21 cellular contexts compared by ENCODE assay signal in the genomic region with DNA sequence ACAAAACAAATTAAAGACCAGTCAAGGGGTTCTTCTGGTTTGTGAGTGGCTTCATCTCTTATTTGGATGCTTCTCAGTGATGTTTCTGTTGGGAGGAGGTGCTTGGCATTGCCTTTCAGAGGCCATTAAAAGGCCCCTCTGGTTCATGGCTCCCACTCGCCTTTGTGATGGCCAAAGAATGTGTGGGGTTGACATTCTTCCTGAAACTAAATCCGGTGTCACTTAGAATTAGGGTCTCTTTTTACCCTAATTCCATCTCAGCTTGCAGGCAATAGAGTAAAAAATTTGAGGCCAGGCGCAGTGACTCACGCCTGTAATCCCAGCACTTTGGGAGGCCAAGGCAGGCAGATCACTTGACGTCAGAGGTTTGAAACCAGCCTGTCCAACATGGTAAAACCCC.
"Had no signal": no experiment of that assay in that cellular context is flagged by ENCODE, and none has a peak within 500 bp of the region (broad histone marks: within the 10 kb centered on the region; RNA-seq: fewer than 3 reads in every experiment).

No MANE protein-coding gene starts in this region.

- ATAC-seq: activated CD4-positive, CD25-positive, alpha-beta regulatory T cell treated with anti-CD3 and anti-CD28 coated beads, Interleukin-2, amount 50 U/mL, for 24 hours; activated naive CD4-positive, alpha-beta T cell treated with anti-CD3 and anti-CD28 coated beads, Interleukin-2, amount 50 U/mL, for 72 hours; activated T-cell treated with anti-CD3 and anti-CD28 coated beads, Interleukin-2, amount 50 U/mL, for 72 hours; left ventricle myocardium superior; natural killer cell treated with Interleukin-12 subunit alpha and Interleukin-12 subunit beta and Interleukin-15 and Interleukin-18, amount 100 ng/mL, for 72 hours had no signal

- H3K4me1 ChIP-seq: right atrium auricular region, transverse colon had no signal

- H3K36me3 Mint-ChIP-seq: activated naive CD4-positive, alpha-beta T cell treated with anti-CD3 and anti-CD28 coated beads, Interleukin-2, amount 50 U/mL, for 72 hours; immature natural killer cell; memory B cell; natural killer cell treated with Interleukin-12 subunit alpha and Interleukin-12 subunit beta and Interleukin-15 and Interleukin-18, amount 100 ng/mL, for 72 hours had no signal

- H3K9me3 Mint-ChIP-seq: activated CD4-positive, alpha-beta T cell treated with anti-CD3 and anti-CD28 coated beads, Interleukin-2, amount 10 ng/mL, durations not matched to agents 7 days and 5 days; stimulated activated naive CD8-positive, alpha-beta T cell treated with anti-CD3 and anti-CD28 coated beads, Interleukin-15, Interleukin-2, amounts not matched to agents 100 ng/mL and 50 ng/mL, for 24 hours had no signal

- H3K27me3 Mint-ChIP-seq: activated CD4-positive, alpha-beta T cell treated with anti-CD3 and anti-CD28 coated beads, Interleukin-2, amount 10 ng/mL, durations not matched to agents 7 days and 5 days; memory B cell; natural killer cell treated with Interleukin-12 subunit alpha and Interleukin-12 subunit beta and Interleukin-15 and Interleukin-18, amount 100 ng/mL, for 72 hours; stimulated activated naive CD8-positive, alpha-beta T cell treated with anti-CD3 and anti-CD28 coated beads, Interleukin-15, Interleukin-2, amounts not matched to agents 100 ng/mL and 50 ng/mL, for 24 hours had no signal

- H3K36me3 ChIP-seq: cardiac muscle cell, esophagus muscularis mucosa, right atrium auricular region, transverse colon had no signal

- H3K4me3 ChIP-seq: cardiac muscle cell, esophagus muscularis mucosa, right atrium auricular region, skin epidermis, transverse colon had no signal

- H3K4me3 Mint-ChIP-seq: activated CD4-positive, alpha-beta T cell treated with anti-CD3 and anti-CD28 coated beads, Interleukin-2, amount 10 ng/mL, durations not matched to agents 7 days and 5 days; activated T-cell treated with anti-CD3 and anti-CD28 coated beads, Interleukin-2, amount 50 U/mL, for 72 hours; immature natural killer cell; memory B cell; natural killer cell treated with Interleukin-12 subunit alpha and Interleukin-12 subunit beta and Interleukin-15 and Interleukin-18, amount 100 ng/mL, for 72 hours; stimulated activated naive CD8-positive, alpha-beta T cell treated with anti-CD3 and anti-CD28 coated beads, Interleukin-15, Interleukin-2, amounts not matched to agents 100 ng/mL and 50 ng/mL, for 24 hours; T-helper 1 cell treated with Interleukin-12 subunit alpha and Interleukin-12 subunit beta and Interleukin-4 antibody, amounts not matched to agents 30 μg/mL and 1 μg/mL, for 36 hours had no signal

- H3K4me1 Mint-ChIP-seq: activated CD4-positive, alpha-beta T cell treated with anti-CD3 and anti-CD28 coated beads, Interleukin-2, amount 10 ng/mL, durations not matched to agents 7 days and 5 days; immature natural killer cell; memory B cell had no signal

- DNase-seq: activated CD4-positive, alpha-beta T cell treated with anti-CD3 and anti-CD28 coated beads, Interleukin-2, amount 10 ng/mL, durations not matched to agents 7 days and 5 days; activated CD8-positive, alpha-beta memory T cell treated with anti-CD3 and anti-CD28 coated beads for 24 hours; activated gamma-delta T cell treated with Interleukin-2 at 50 U/mL for 16 hours; activated T-cell treated with anti-CD3 and anti-CD28 coated beads, Interleukin-2, amount 50 U/mL, for 72 hours; dermis blood vessel endothelial cell; effector memory CD4-positive, alpha-beta T cell; immature natural killer cell; left ventricle myocardium superior; occipital lobe; posterior cingulate gyrus; transverse colon had no signal

- H3K9me3 ChIP-seq: esophagus muscularis mucosa, right atrium auricular region, transverse colon had no signal

- H3K27ac Mint-ChIP-seq: activated CD4-positive, alpha-beta T cell treated with anti-CD3 and anti-CD28 coated beads, Interleukin-2, amount 10 ng/mL, durations not matched to agents 7 days and 5 days; activated naive CD4-positive, alpha-beta T cell treated with anti-CD3 and anti-CD28 coated beads, Interleukin-2, amount 50 U/mL, for 72 hours; activated T-cell treated with anti-CD3 and anti-CD28 coated beads, Interleukin-2, amount 50 U/mL, for 72 hours; immature natural killer cell; memory B cell; natural killer cell treated with Interleukin-12 subunit alpha and Interleukin-12 subunit beta and Interleukin-15 and Interleukin-18, amount 100 ng/mL, for 72 hours; stimulated activated naive CD8-positive, alpha-beta T cell treated with anti-CD3 and anti-CD28 coated beads, Interleukin-15, Interleukin-2, amounts not matched to agents 100 ng/mL and 50 ng/mL, for 24 hours; T-helper 1 cell treated with Interleukin-12 subunit alpha and Interleukin-12 subunit beta and Interleukin-4 antibody, amounts not matched to agents 30 μg/mL and 1 μg/mL, for 36 hours had no signal

- H3K27me3 ChIP-seq: cardiac muscle cell, esophagus muscularis mucosa, right atrium auricular region, transverse colon had no signal

- H3K27ac ChIP-seq: cardiac muscle cell, right atrium auricular region, skin epidermis, transverse colon had no signal
